Comparison of ENCODE assay signal across 20 cellular contexts in the genomic region with DNA sequence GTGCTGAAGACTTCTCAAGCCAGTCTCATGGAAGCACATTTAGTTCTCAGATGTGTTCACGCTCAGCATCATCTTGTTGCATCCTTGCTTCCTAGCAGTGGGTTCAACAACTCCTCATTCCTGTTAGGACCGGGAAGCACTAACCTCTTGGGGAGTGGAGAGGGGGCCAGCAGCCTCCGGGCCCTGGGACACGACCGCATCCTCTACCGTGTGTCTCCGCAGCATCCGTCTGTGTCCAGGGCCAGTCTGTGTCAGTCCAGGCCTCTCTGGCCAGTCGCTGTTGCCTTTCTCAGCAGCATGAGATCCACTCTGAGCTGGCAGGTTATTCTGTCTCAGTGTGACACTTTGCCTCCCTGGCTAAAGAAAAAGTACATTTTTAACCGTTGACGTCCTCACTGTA. TPM values are rescaled to one million over a fixed set of nuclear protein-coding genes. Genes with fewer than 3 reads are reported as not detected.
DNase-seq lines count a peak whose midpoint lies in the region; ATAC-seq, FAIRE-seq and TF ChIP-seq lines count a peak whose summit lies in the region.
"Had no signal": no experiment of that assay in that cellular context is flagged by ENCODE, and none has a peak within 500 bp of the region (broad histone marks: within the 10 kb centered on the region; RNA-seq: fewer than 3 reads in every experiment).

No MANE protein-coding gene starts in this region.

- no peak overlapping the region for H3K14ac ChIP-seq in neuronal stem cell (ENCODE audit: low read length)

- BruUV-seq in Panc1 (replicated peaks; lab: Mats Ljungman, UMichigan) = no TSS peak

- H3K36me3 ChIP-seq in Panc1 (ENCODE audit: control insufficient read depth, insufficient read depth, low read length) (peaks cover 35% of the 10 kb centered on the region), neuronal stem cell (replicated peaks in 1 of 2; ENCODE audit: control insufficient read depth in 2 of 2, insufficient read depth in 2 of 2, low read length in 2 of 2) (peaks cover 26 to 79% of the 10 kb centered on the region in 2 donors), upper lobe of right lung (peaks cover 97% of the 10 kb centered on the region)

- H2BK12ac ChIP-seq in neuronal stem cell (ENCODE audit: low read length) = no peak overlapping the region

- no peak overlapping the region for H2BK120ac ChIP-seq in neuronal stem cell (ENCODE audit: low read depth, low read length)

- no peaks in the 10 kb centered on the region for H3K4me1 ChIP-seq in A549
- no peaks in the 10 kb centered on the region for H3K4me1 ChIP-seq in Panc1 (ENCODE audit: control insufficient read depth, insufficient read depth, low read length)
- no peaks in the 10 kb centered on the region for H3K4me1 ChIP-seq in neuronal stem cell (ENCODE audit: control insufficient read depth in 2 of 2, insufficient read depth in 1 of 2, low read depth in 1 of 2, low read length in 2 of 2)
- H3K4me1 ChIP-seq in upper lobe of right lung = no peaks in the 10 kb centered on the region
- H3K4me1 ChIP-seq: BLaER1, Caco-2 had no signal

- H3K27ac ChIP-seq in A549 = no peak overlapping the region
- no peak overlapping the region for H3K27ac ChIP-seq in Panc1 (ENCODE audit: low read length)
- no peak overlapping the region for H3K27ac ChIP-seq in neuronal stem cell (replicated peaks; ENCODE audit: low read length)
- no peak overlapping the region for H3K27ac ChIP-seq in upper lobe of right lung
- H3K27ac ChIP-seq: BLaER1, C4-2B, GM23248 had no signal

- in situ Hi-C loops in Panc1 (cut with HindIII; ENCODE audit: low pct_unique_long_range_greater_than_20kb, low sequenced_read_pairs) = no loop called here

- no peak for FAIRE-seq in A549 (lab: Jason Lieb, UNC)
- FAIRE-seq: G401.6, GM12892, GM19239, H1 had no signal

- H2BK15ac ChIP-seq in neuronal stem cell (ENCODE audit: low read length) = no peak overlapping the region

- 0 out of 2 replicates have a peak, but pooled peaks have one; percentile 11 for TF ChIP-seq POLR2A in A549 (IDR thresholded peaks at IDR 0.05; ENCODE audit: low read length)

- H3K4me3 ChIP-seq in A549 (no peak overlapping the region), Panc1 (ENCODE audit: low read depth in 2 of 2, low read length in 2 of 2) (no peak overlapping the region), neuronal stem cell (ENCODE audit: low read length in 2 of 2) (peak overlapping the region in 1 of 2 donors; percentile 19), upper lobe of right lung (no peak overlapping the region)
- H3K4me3 ChIP-seq: BLaER1, GM23248 had no signal

- H3K27me3 ChIP-seq in Panc1 (ENCODE audit: control insufficient read depth, insufficient read depth, low read length) (no peaks in the 10 kb centered on the region), neuronal stem cell (ENCODE audit: control insufficient read depth in 3 of 3, insufficient read depth in 3 of 3, low read depth in 1 of 3, low read length in 3 of 3) (no peaks in the 10 kb centered on the region), upper lobe of right lung (no peaks in the 10 kb centered on the region)
- H3K27me3 ChIP-seq: BLaER1 had no signal

- no peak overlapping the region for H3K18ac ChIP-seq in neuronal stem cell (ENCODE audit: low read length)

- peak overlapping the region; percentile 60 for H3K9ac ChIP-seq in neuronal stem cell (ENCODE audit: low read depth, low read length, poor library complexity)
- H3K9ac ChIP-seq: BLaER1, GM23248 had no signal

- ATAC-seq in A549 (peak in 1 of 2 experiments; percentile 18; a peak in 2 of 6 replicates), Panc1 (peak; percentile 35; the same call in 1 of the 2 replicates), upper lobe of right lung (no peak), GM18858 (IDR thresholded peaks at IDR 0.05; ENCODE audit: unreplicated experiment) (no peak)
- ATAC-seq: CD8-positive, alpha-beta T cell had no signal

- TF ChIP-seq EP300 in A549 (IDR thresholded peaks at IDR 0.05) = no peak

- H3K79me1 ChIP-seq in neuronal stem cell (ENCODE audit: low read depth, low read length) = no peaks in the 10 kb centered on the region

- DNase-seq in A549 (ENCODE audit: low read depth in 1 of 2, low spot score in 1 of 2) (no peak), Panc1 (ENCODE audit: low read depth, low spot score) (no peak), neuronal stem cell (ENCODE audit: low spot score) (no peak), upper lobe of right lung (peak; percentile 31), NCI-H1694 treated with DMSO at 0.1 percent for 48 hours (lab: John Stamatoyannopoulos, UW) (no peak)
- DNase-seq: Caco-2; CD4-positive, CD25-positive, alpha-beta regulatory T cell; DMS153; DND-41; GM23248; H7; HCEC 1CT had no signal

- H2BK5ac ChIP-seq in neuronal stem cell (ENCODE audit: low read length) = no peak overlapping the region

- no peak overlapping the region for H3K23ac ChIP-seq in neuronal stem cell (ENCODE audit: low read depth, low read length, poor library complexity)

- no peak overlapping the region for H2AK5ac ChIP-seq in neuronal stem cell (ENCODE audit: low read depth, low read length)

- intact Hi-C loops in Panc1 (cut with micrococcal nuclease; ENCODE audit: unreplicated experiment) = no loop called here
- intact Hi-C loops in upper lobe of right lung (cut with DNase I) = no loop called here

- no peak for TF ChIP-seq CTCF in A549 (IDR thresholded peaks at IDR 0.05)
- TF ChIP-seq CTCF in Panc1 (IDR thresholded peaks at IDR 0.05) = no peak
- no peak for TF ChIP-seq CTCF in upper lobe of right lung (IDR thresholded peaks at IDR 0.05)

- no peak overlapping the region for H3K4ac ChIP-seq in neuronal stem cell (ENCODE audit: low read length)

- H3K4me2 ChIP-seq in A549 = no peak overlapping the region
- H3K4me2 ChIP-seq in neuronal stem cell (ENCODE audit: insufficient read depth, low read length, poor library complexity, severe bottlenecking) = no peak overlapping the region
- H3K4me2 ChIP-seq: BLaER1 had no signal

- no peak for TF ChIP-seq RAD21 in A549 (conservative IDR thresholded peaks at IDR 0.05 in 1 of 2, IDR thresholded peaks at IDR 0.05 in 1 of 2)

- no peak overlapping the region for H4K8ac ChIP-seq in neuronal stem cell (ENCODE audit: low read depth, low read length)

- no peak overlapping the region for H4K91ac ChIP-seq in neuronal stem cell (ENCODE audit: low read depth, low read length, poor library complexity)

- POLR2A ChIA-PET in A549 (lab: Yijun Ruan, JAX) (no interaction called here), Panc1 (lab: Charles Lee) (no interaction called here)

- no peak overlapping the region for H2AFZ ChIP-seq in neuronal stem cell (ENCODE audit: low read length)
- H2AFZ ChIP-seq: GM23248 had no signal

- CTCF ChIA-PET in A549 (lab: Yijun Ruan, JAX) (interaction anchor here (0.6 to 9.5 kb wide), 12 partner anchors 14 to 522 kb away, joined by 3 to 88 read pairs (median 3); partner anchors contain the start of genes NUDT19 and PDCD5), Panc1 (lab: Charles Lee) (no interaction called here)

- no peaks in the 10 kb centered on the region for H3K9me3 ChIP-seq in A549
- no peaks in the 10 kb centered on the region for H3K9me3 ChIP-seq in Panc1 (ENCODE audit: control insufficient read depth, insufficient read depth, low read depth, low read length)
- H3K9me3 ChIP-seq in neuronal stem cell (replicated peaks in 1 of 2; ENCODE audit: control insufficient read depth in 2 of 2, insufficient read depth in 1 of 2, low read depth in 1 of 2, low read length in 2 of 2) = peaks cover 0 to 2% of the 10 kb centered on the region in 2 donors
- H3K9me3 ChIP-seq in upper lobe of right lung = no peaks in the 10 kb centered on the region
- H3K9me3 ChIP-seq: BLaER1, Caco-2 had no signal

- 90% methylated on average over 11 of the region's 11 CpGs for WGBS in A549 (ENCODE audit: missing lambda C conversion rate)
- WGBS in neuronal stem cell (ENCODE audit: extremely low coverage in 2 of 2, insufficient read length in 2 of 2, insufficient replicate concordance in 1 of 2), 2 donors = no CpG with 5 or more reads among the region's 11 CpGs

TF ChIP-seq in A549, 52 proteins besides CTCF, POLR2A, EP300 and RAD21:
- TF ChIP-seq NPAS2 (CRISPR knock-in tag; IDR thresholded peaks at IDR 0.05; ENCODE audit: borderline replicate concordance) (no peak), ZC3H11A (IDR thresholded peaks at IDR 0.05) (no peak), RNF2 (IDR thresholded peaks at IDR 0.05; ENCODE audit: borderline replicate concordance, low read depth) (no peak)
TF ChIP-seq in A549: peak in this region for 0.

RNA-seq across cellular contexts. Expression of gene PDCD5, which starts 17.0 kb away (rescaled TPM):
- polyA plus RNA-seq in A549 (2011; rRNA removed) (196 and 445 TPM in 2 replicates), A549 (2017; fragmentation: RNase III; extraction: RNeasy Plus Mini Kit Qiagen cat#74134 plus additional on column Dnase treatment) (511 to 662 TPM (median 549 TPM) in 3 replicates)
- polyA plus RNA-seq in A549 (2012; cell fraction: cytosol; rRNA removed) = 330 and 503 TPM in 2 replicates
- polyA plus RNA-seq in A549 (2012; cell fraction: nucleus; rRNA removed) = 114 and 173 TPM in 2 replicates
- 16.9 and 22.2 TPM in 2 replicates for polyA minus RNA-seq in A549 (2011; rRNA and poly(A)+ RNA removed)
- total RNA-seq in Panc1 (2021; ENCODE audit: unreplicated experiment) (246 TPM), upper lobe of right lung (57.7 TPM)
- 464 TPM for polyA plus RNA-seq in Panc1 (2012; ENCODE audit: insufficient read length)
- polyA plus RNA-seq in neuronal stem cell (2013, experiment 1 of 2) = 251 TPM
- 256 TPM for polyA plus RNA-seq in neuronal stem cell (2013, experiment 2 of 2)
